In genomic region chr6:136607932-136608772, GRCh38 we compare ENCODE assay signal across 8 cellular contexts. TPM values are rescaled to one million over a fixed set of nuclear protein-coding genes. Genes with fewer than 3 reads are reported as not detected.
A peak's percentile ranks its signal among the peaks of the same experiment; 100 is the strongest.
DNase-seq lines count a peak whose midpoint lies in the region; ATAC-seq and TF ChIP-seq lines count a peak whose summit lies in the region.

No MANE protein-coding gene starts in this region.

- BruUV-seq in Caco-2 (replicated peaks; lab: Mats Ljungman, UMichigan) (no TSS peak), Panc1 (replicated peaks; lab: Mats Ljungman, UMichigan) (no TSS peak)

- CTCF ChIA-PET in Caco-2 (lab: Charles Lee) (interaction anchor here (1.0 kb wide), 1 partner anchor 58 kb away, joined by 4 read pairs; the partner anchor contains the start of gene MAP7), Panc1 (lab: Charles Lee) (interaction anchor here (0.5 to 0.7 kb wide), 2 partner anchors 294 to 453 kb away, joined by 4 to 6 read pairs; no protein-coding TSS in a partner anchor)

- H3K27ac ChIP-seq in Panc1 (ENCODE audit: low read length): 0 out of 2 replicates have a peak overlapping the region, but pooled peaks have one; percentile 9
- H3K27ac ChIP-seq in parathyroid adenoma: no peak overlapping the region

- no peak overlapping the region for H3K4me3 ChIP-seq in Caco-2 (ENCODE audit: low read depth, low read length)
- H3K4me3 ChIP-seq in Panc1 (ENCODE audit: low read depth in 2 of 2, low read length in 2 of 2): no peak overlapping the region
- H3K4me3 ChIP-seq in foreskin fibroblast (ENCODE audit: low read depth in 1 of 2, low read length in 2 of 2): no peak overlapping the region
- no peak overlapping the region for H3K4me3 ChIP-seq in parathyroid adenoma (ENCODE audit: low read depth, low read length)

- peak overlapping the region; percentile 65 for H2AFZ ChIP-seq in parathyroid adenoma

- POLR2A ChIA-PET in Caco-2 (lab: Charles Lee) (no interaction called here), Panc1 (lab: Charles Lee) (no interaction called here)

- H3K27me3 ChIP-seq in Caco-2 (replicated peaks; ENCODE audit: control insufficient read depth, insufficient read depth, low read length) (no peaks in the 10 kb centered on the region), Panc1 (ENCODE audit: control insufficient read depth, insufficient read depth, low read length) (no peaks in the 10 kb centered on the region), parathyroid adenoma (ENCODE audit: control insufficient read depth, insufficient read depth, low read length) (no peaks in the 10 kb centered on the region)

- no peaks in the 10 kb centered on the region for H3K27me3 Mint-ChIP-seq in Caco-2 (ENCODE audit: insufficient read depth, unreplicated experiment)
- H3K27me3 Mint-ChIP-seq in activated T-cell treated with anti-CD3 and anti-CD28 coated beads, Interleukin-2, amount 50 U/mL, for 72 hours (ENCODE audit: low read depth): no peaks in the 10 kb centered on the region

- H3K27ac Mint-ChIP-seq in Caco-2 (ENCODE audit: unreplicated experiment): peak overlapping the region; percentile 43
- H3K27ac Mint-ChIP-seq in activated T-cell treated with anti-CD3 and anti-CD28 coated beads, Interleukin-2, amount 50 U/mL, for 72 hours: peak overlapping the region; percentile 1

- no peak overlapping the region for H3K4me3 Mint-ChIP-seq in Caco-2 (ENCODE audit: unreplicated experiment)
- no peak overlapping the region for H3K4me3 Mint-ChIP-seq in activated T-cell treated with anti-CD3 and anti-CD28 coated beads, Interleukin-2, amount 50 U/mL, for 72 hours

- peaks cover 24% of the 10 kb centered on the region for H3K4me1 Mint-ChIP-seq in Caco-2 (ENCODE audit: low read depth, unreplicated experiment)
- peaks cover 33% of the 10 kb centered on the region for H3K4me1 Mint-ChIP-seq in activated T-cell treated with anti-CD3 and anti-CD28 coated beads, Interleukin-2, amount 50 U/mL, for 72 hours (ENCODE audit: low read depth)

- H3K9me3 Mint-ChIP-seq in Caco-2 (ENCODE audit: unreplicated experiment): no peaks in the 10 kb centered on the region
- H3K9me3 Mint-ChIP-seq in activated T-cell treated with anti-CD3 and anti-CD28 coated beads, Interleukin-2, amount 50 U/mL, for 72 hours: no peaks in the 10 kb centered on the region

- no peak overlapping the region for H3K4me2 ChIP-seq in parathyroid adenoma (ENCODE audit: low read length)

- ATAC-seq in GM19397 (IDR thresholded peaks at IDR 0.05; ENCODE audit: unreplicated experiment) (peak; percentile 97), HG03558 (IDR thresholded peaks at IDR 0.05; ENCODE audit: extremely low read depth, unreplicated experiment) (peak; percentile 69), Panc1 (peak; percentile 64)
- peak; percentile 87 to 91 for ATAC-seq in activated T-cell treated with anti-CD3 and anti-CD28 coated beads, Interleukin-2, amount 50 U/mL, for 72 hours (replicated peaks in 1 of 2)

- H3K36me3 ChIP-seq in Caco-2 (ENCODE audit: control insufficient read depth, insufficient read depth, low read length) (no peaks in the 10 kb centered on the region), Panc1 (ENCODE audit: control insufficient read depth, insufficient read depth, low read length) (no peaks in the 10 kb centered on the region), parathyroid adenoma (ENCODE audit: control insufficient read depth, insufficient read depth, low read length) (no peaks in the 10 kb centered on the region)

- peak; percentile 58 to 66 for DNase-seq in Caco-2
- DNase-seq in Panc1 (ENCODE audit: low read depth, low spot score): peak; percentile 67
- DNase-seq in activated T-cell treated with anti-CD3 and anti-CD28 coated beads, Interleukin-2, amount 50 U/mL, for 72 hours: peak; percentile 84 to 85
- peak; percentile 35 to 67 for DNase-seq in foreskin fibroblast
- peak; percentile 75 for DNase-seq in ureter (ENCODE audit: low spot score)

- intact Hi-C loops in Caco-2 (cut with micrococcal nuclease; ENCODE audit: unreplicated experiment): no loop called here
- intact Hi-C loops in Panc1 (cut with micrococcal nuclease; ENCODE audit: unreplicated experiment): no loop called here

- in situ Hi-C loops in Panc1 (cut with HindIII; ENCODE audit: low pct_unique_long_range_greater_than_20kb, low sequenced_read_pairs): no loop called here

- H3K4me1 ChIP-seq in Caco-2 (peaks cover 16% of the 10 kb centered on the region), Panc1 (ENCODE audit: control insufficient read depth, insufficient read depth, low read length) (peaks cover 35% of the 10 kb centered on the region), parathyroid adenoma (no peaks in the 10 kb centered on the region)

- no peaks in the 10 kb centered on the region for H3K79me2 ChIP-seq in parathyroid adenoma

- TF ChIP-seq CTCF in Caco-2 (IDR thresholded peaks at IDR 0.05; ENCODE audit: insufficient read depth in 1 of 2, low read depth in 1 of 2, low read length in 1 of 2, severe bottlenecking in 1 of 2, unreplicated experiment in 1 of 2) (peak; percentile 41 to 54), Panc1 (IDR thresholded peaks at IDR 0.05) (peak; percentile 91), foreskin fibroblast (IDR thresholded peaks at IDR 0.05; ENCODE audit: low read depth, low read length) (peak; percentile 73), parathyroid adenoma (IDR thresholded peaks at IDR 0.05) (peak; percentile 86)

- H3K36me3 Mint-ChIP-seq in Caco-2 (ENCODE audit: insufficient read depth, unreplicated experiment): no peaks in the 10 kb centered on the region
- peaks cover 2 to 8% of the 10 kb centered on the region in 2 donors for H3K36me3 Mint-ChIP-seq in activated T-cell treated with anti-CD3 and anti-CD28 coated beads, Interleukin-2, amount 50 U/mL, for 72 hours (ENCODE audit: insufficient read depth in 2 of 2)

- H3K9me3 ChIP-seq in Caco-2 (no peaks in the 10 kb centered on the region), Panc1 (ENCODE audit: control insufficient read depth, insufficient read depth, low read depth, low read length) (no peaks in the 10 kb centered on the region), parathyroid adenoma (ENCODE audit: control insufficient read depth, low read length) (no peaks in the 10 kb centered on the region)

- H3K9ac ChIP-seq in parathyroid adenoma: no peak overlapping the region

RNA-seq across cellular contexts. Expression of gene MAP7, which starts 57.9 kb away (rescaled TPM):
- total RNA-seq in Caco-2 (2022): 55.3 and 57.4 TPM in 2 replicates
- 1.8 TPM for total RNA-seq in Panc1 (2021; ENCODE audit: unreplicated experiment)
- 1.2 TPM for polyA plus RNA-seq in Panc1 (2012; ENCODE audit: insufficient read length)
- 1 to 10 TPM; 1.3 to 1.4 TPM for total RNA-seq in activated T-cell treated with anti-CD3 and anti-CD28 coated beads, Interleukin-2, amount 50 U/mL, for 72 hours
- 37.0 TPM for total RNA-seq in ureter

Comparison
In these comparisons a context has a peak if more than half of its experiments do, and no peak if none do; other contexts are left out.
1. RNA of gene MAP7, which starts 57.9 kb away (total RNA-seq): 55.3 to 57.4 TPM in Caco-2 and 37.0 TPM in ureter (single experiment); 1.8 TPM in Panc1 (single experiment) and 1.3 to 1.4 TPM in activated T-cell treated with anti-CD3 and anti-CD28 coated beads, Interleukin-2, amount 50 U/mL, for 72 hours; every median in the first group is over 10 times any median in the second.
2. Peak in every context shown above with its lines, with median percentiles within 50 percentile points of each other: DNase-seq, CTCF ChIP-seq and ATAC-seq.